In genomic region chr3:184375747-184376495, GRCh38 we compare ENCODE assay signal across 2 cellular contexts.
TF ChIP-seq lines count a peak whose summit lies in the region.

No MANE protein-coding gene starts in this region.

TF ChIP-seq in IMR-90, 13 proteins besides CTCF, POLR2A, EP300 and RAD21:
- TF ChIP-seq ELK1 (IDR thresholded peaks at IDR 0.05; ENCODE audit: borderline replicate concordance, low read depth, low read length) (no peak), MXI1 (IDR thresholded peaks at IDR 0.05; ENCODE audit: borderline replicate concordance, low read depth, low read length) (no peak), RCOR1 (IDR thresholded peaks at IDR 0.05; ENCODE audit: insufficient replicate concordance, low read length) (no peak), CEBPB (IDR thresholded peaks at IDR 0.05; ENCODE audit: low read depth, low read length) (no peak), MAZ (IDR thresholded peaks at IDR 0.05; ENCODE audit: borderline replicate concordance, low read depth, low read length) (no peak), BHLHE40 (IDR thresholded peaks at IDR 0.05; ENCODE audit: low read depth, low read length) (no peak), FOS (IDR thresholded peaks at IDR 0.05; ENCODE audit: low read depth, low read length) (no peak), NFE2L2 (IDR thresholded peaks at IDR 0.05; ENCODE audit: low read depth, low read length) (no peak), USF2 (IDR thresholded peaks at IDR 0.05; ENCODE audit: low read depth, low read length) (no peak), SMC3 (IDR thresholded peaks at IDR 0.05; ENCODE audit: low read depth, low read length) (no peak), RFX5 (IDR thresholded peaks at IDR 0.05; ENCODE audit: low read depth, low read length) (no peak), CHD1 (IDR thresholded peaks at IDR 0.05; ENCODE audit: low read depth, low read length) (no peak), MAFK (IDR thresholded peaks at IDR 0.05; ENCODE audit: low read depth, low read length) (no peak)

TF ChIP-seq in H1, 55 proteins besides CTCF, POLR2A, EP300 and RAD21:
- TF ChIP-seq TEAD4 (IDR thresholded peaks at IDR 0.05; ENCODE audit: low read depth, low read length) (peak; percentile 84), GABPA (IDR thresholded peaks at IDR 0.05; ENCODE audit: borderline replicate concordance, insufficient read depth, low read length) (no peak)
